ENCODE assay signal across 25 cellular contexts in the genomic region with DNA sequence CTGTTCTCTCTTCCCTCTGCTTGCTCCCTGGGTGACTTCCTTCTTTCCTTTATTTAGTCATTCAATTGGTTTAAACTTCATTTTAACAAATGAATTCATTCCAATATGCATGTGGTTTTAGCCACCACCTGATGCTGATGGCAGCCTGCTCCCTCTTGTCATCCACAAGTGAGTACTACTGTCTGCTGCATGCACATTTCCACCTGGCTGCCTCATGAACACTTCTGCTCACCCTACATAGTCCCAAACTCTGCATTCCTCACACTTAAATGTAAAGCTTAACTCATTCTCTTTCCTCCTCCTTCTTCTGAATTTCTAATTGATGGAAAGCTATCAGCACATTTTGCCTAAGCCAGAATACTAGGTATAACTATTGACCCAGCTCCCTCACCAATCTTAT.
"Had no signal": no experiment of that assay in that cellular context is flagged by ENCODE, and none has a peak within 500 bp of the region (broad histone marks: within the 10 kb centered on the region; RNA-seq: fewer than 3 reads in every experiment).

No MANE protein-coding gene starts in this region.

- H3K4me1 ChIP-seq: ascending aorta, breast epithelium, colonic mucosa had no signal

- H3K27me3 Mint-ChIP-seq: activated CD4-positive, alpha-beta memory T cell treated with anti-CD3 and anti-CD28 coated beads, Interleukin-2, amount 10 ng/mL, durations not matched to agents 7 days and 5 days; activated CD4-positive, alpha-beta T cell treated with anti-CD3 and anti-CD28 coated beads, Interleukin-2, amount 10 ng/mL, durations not matched to agents 7 days and 5 days; activated naive CD4-positive, alpha-beta T cell treated with anti-CD3 and anti-CD28 coated beads, Interleukin-2, amount 10 ng/mL, durations not matched to agents 7 days and 5 days; activated naive CD8-positive, alpha-beta T cell treated with anti-CD3 and anti-CD28 coated beads, Interleukin-2, amount 10 ng/mL, durations not matched to agents 7 days and 5 days; activated T-cell treated with anti-CD3 and anti-CD28 coated beads, Interleukin-2, amount 50 U/mL, for 24 hours; brain had no signal

- H3K4me1 Mint-ChIP-seq: activated CD4-positive, alpha-beta memory T cell treated with anti-CD3 and anti-CD28 coated beads, Interleukin-2, amount 10 ng/mL, durations not matched to agents 7 days and 5 days; activated CD4-positive, alpha-beta T cell treated with anti-CD3 and anti-CD28 coated beads, Interleukin-2, amount 10 ng/mL, durations not matched to agents 7 days and 5 days; activated naive CD4-positive, alpha-beta T cell treated with anti-CD3 and anti-CD28 coated beads, Interleukin-2, amount 10 ng/mL, durations not matched to agents 7 days and 5 days; activated naive CD8-positive, alpha-beta T cell treated with anti-CD3 and anti-CD28 coated beads, Interleukin-2, amount 10 ng/mL, durations not matched to agents 7 days and 5 days; brain had no signal

- H3K36me3 ChIP-seq: ascending aorta, breast epithelium, cardiac muscle cell, colonic mucosa had no signal

- H3K9me3 ChIP-seq: ascending aorta, breast epithelium, colonic mucosa had no signal

- DNase-seq: activated CD4-positive, alpha-beta memory T cell treated with anti-CD3 and anti-CD28 coated beads, Interleukin-2, amount 10 ng/mL, durations not matched to agents 7 days and 5 days; activated CD4-positive, alpha-beta T cell treated with anti-CD3 and anti-CD28 coated beads for 1 hour; activated CD4-positive, alpha-beta T cell treated with anti-CD3 and anti-CD28 coated beads for 4 hours; activated CD4-positive, alpha-beta T cell treated with anti-CD3 and anti-CD28 coated beads, Interleukin-2, amount 10 ng/mL, durations not matched to agents 7 days and 5 days; activated CD4-positive, alpha-beta T cell treated with anti-CD3 and anti-CD28 coated beads, Interleukin-2, amount 50 U/mL, for 4 hours; activated CD8-positive, alpha-beta memory T cell treated with anti-CD3 and anti-CD28 coated beads, Interleukin-2, amount 50 U/mL, for 48 hours; activated gamma-delta T cell; activated naive CD4-positive, alpha-beta T cell; activated naive CD4-positive, alpha-beta T cell treated with anti-CD3 and anti-CD28 coated beads, Interleukin-2, amount 10 ng/mL, durations not matched to agents 7 days and 5 days; activated naive CD8-positive, alpha-beta T cell treated with anti-CD3 and anti-CD28 coated beads, Interleukin-2, amount 10 ng/mL, durations not matched to agents 7 days and 5 days; activated T-cell treated with anti-CD3 and anti-CD28 coated beads for 4 hours; activated T-cell treated with anti-CD3 and anti-CD28 coated beads, Interleukin-2, amount 50 U/mL, for 24 hours; activated T-cell treated with anti-CD3 and anti-CD28 coated beads, Interleukin-2, amount 50 U/mL, for 72 hours; central memory CD4-positive, alpha-beta T cell; cerebellar nuclear complex; colonic mucosa; effector CD8-positive, alpha-beta T cell; foreskin fibroblast; T-helper 2 cell had no signal

- H3K27me3 ChIP-seq: ascending aorta, breast epithelium, cardiac muscle cell, colonic mucosa had no signal

- H3K4me3 ChIP-seq: ascending aorta, breast epithelium, cardiac muscle cell, colonic mucosa had no signal

- H3K27ac ChIP-seq: ascending aorta, breast epithelium, cardiac muscle cell, colonic mucosa, epithelial cell of prostate had no signal

- H3K4me3 Mint-ChIP-seq: activated CD4-positive, alpha-beta memory T cell treated with anti-CD3 and anti-CD28 coated beads, Interleukin-2, amount 10 ng/mL, durations not matched to agents 7 days and 5 days; activated CD4-positive, alpha-beta T cell treated with anti-CD3 and anti-CD28 coated beads, Interleukin-2, amount 10 ng/mL, durations not matched to agents 7 days and 5 days; activated naive CD4-positive, alpha-beta T cell treated with anti-CD3 and anti-CD28 coated beads, Interleukin-2, amount 10 ng/mL, durations not matched to agents 7 days and 5 days; activated naive CD8-positive, alpha-beta T cell treated with anti-CD3 and anti-CD28 coated beads, Interleukin-2, amount 10 ng/mL, durations not matched to agents 7 days and 5 days; activated T-cell treated with anti-CD3 and anti-CD28 coated beads, Interleukin-2, amount 50 U/mL, for 24 hours; activated T-cell treated with anti-CD3 and anti-CD28 coated beads, Interleukin-2, amount 50 U/mL, for 72 hours; brain had no signal

- H3K27ac Mint-ChIP-seq: activated CD4-positive, alpha-beta memory T cell treated with anti-CD3 and anti-CD28 coated beads, Interleukin-2, amount 10 ng/mL, durations not matched to agents 7 days and 5 days; activated CD4-positive, alpha-beta T cell treated with anti-CD3 and anti-CD28 coated beads, Interleukin-2, amount 10 ng/mL, durations not matched to agents 7 days and 5 days; activated naive CD4-positive, alpha-beta T cell treated with anti-CD3 and anti-CD28 coated beads, Interleukin-2, amount 10 ng/mL, durations not matched to agents 7 days and 5 days; activated naive CD4-positive, alpha-beta T cell treated with anti-CD3 and anti-CD28 coated beads, Interleukin-2, amount 50 U/mL, for 72 hours; activated naive CD8-positive, alpha-beta T cell treated with anti-CD3 and anti-CD28 coated beads, Interleukin-2, amount 10 ng/mL, durations not matched to agents 7 days and 5 days; activated T-cell treated with anti-CD3 and anti-CD28 coated beads, Interleukin-2, amount 50 U/mL, for 24 hours; activated T-cell treated with anti-CD3 and anti-CD28 coated beads, Interleukin-2, amount 50 U/mL, for 72 hours; brain had no signal

- H3K36me3 Mint-ChIP-seq: activated naive CD4-positive, alpha-beta T cell treated with anti-CD3 and anti-CD28 coated beads, Interleukin-2, amount 10 ng/mL, durations not matched to agents 7 days and 5 days; activated naive CD8-positive, alpha-beta T cell treated with anti-CD3 and anti-CD28 coated beads, Interleukin-2, amount 10 ng/mL, durations not matched to agents 7 days and 5 days; brain had no signal

- H3K9me3 Mint-ChIP-seq: activated CD4-positive, alpha-beta T cell treated with anti-CD3 and anti-CD28 coated beads, Interleukin-2, amount 10 ng/mL, durations not matched to agents 7 days and 5 days; activated naive CD4-positive, alpha-beta T cell treated with anti-CD3 and anti-CD28 coated beads, Interleukin-2, amount 10 ng/mL, durations not matched to agents 7 days and 5 days had no signal

- ATAC-seq: activated naive CD4-positive, alpha-beta T cell treated with anti-CD3 and anti-CD28 coated beads, Interleukin-2, amount 50 U/mL, for 72 hours; activated T-cell treated with anti-CD3 and anti-CD28 coated beads, Interleukin-2, amount 50 U/mL, for 72 hours had no signal
